Comparison of ENCODE assay signal across 16 cellular contexts in genomic region chr17:29757788-29758187, GRCh38.
DNase-seq lines count a peak whose midpoint lies in the region; ATAC-seq and TF ChIP-seq lines count a peak whose summit lies in the region.
"Had no signal": no experiment of that assay in that cellular context is flagged by ENCODE, and none has a peak within 500 bp of the region (broad histone marks: within the 10 kb centered on the region; RNA-seq: fewer than 3 reads in every experiment).

No MANE protein-coding gene starts in this region.

- peak overlapping the region; percentile 15 for H3K27ac ChIP-seq in right cardiac atrium (ENCODE audit: low read length)
- peak overlapping the region in 1 of 2 donors; percentile 4 for H3K27ac ChIP-seq in right atrium auricular region
- H3K27ac ChIP-seq in SU-DHL-6 (ENCODE audit: low read depth, low read length) = peak overlapping the region; percentile 34
- H3K27ac ChIP-seq: gastroesophageal sphincter, SK-N-MC, testis had no signal

- in situ Hi-C loops in HAP-1 (cut with MboI; ENCODE audit: low sequenced_read_pairs) = no loop called here

- H3K4me3 Mint-ChIP-seq in endothelial cell (ENCODE audit: unreplicated experiment) = peak overlapping the region; percentile 47
- H3K4me3 Mint-ChIP-seq: WTC11 had no signal

- TF ChIP-seq CTCF in right atrium auricular region (IDR thresholded peaks at IDR 0.05) = no peak
- TF ChIP-seq CTCF in SU-DHL-6 (IDR thresholded peaks at IDR 0.05; ENCODE audit: insufficient read depth, low read length, poor library complexity, severe bottlenecking) = no peak
- no peak for TF ChIP-seq CTCF in endothelial cell (IDR thresholded peaks at IDR 0.05; ENCODE audit: unreplicated experiment)

- H3K27me3 ChIP-seq in right cardiac atrium (ENCODE audit: control insufficient read depth, insufficient read depth) (no peaks in the 10 kb centered on the region), right atrium auricular region (no peaks in the 10 kb centered on the region), SU-DHL-6 (ENCODE audit: low read length) (no peaks in the 10 kb centered on the region), HAP-1 (ENCODE audit: low read depth) (no peaks in the 10 kb centered on the region)
- H3K27me3 ChIP-seq: gastroesophageal sphincter, testis had no signal

- H3K9me2 ChIP-seq in SU-DHL-6 (replicated peaks; ENCODE audit: insufficient read depth, low read length) = no peaks in the 10 kb centered on the region

- WGBS in right cardiac atrium = 88% methylated on average over 4 of the region's 4 CpGs

- ATAC-seq in right cardiac atrium = no peak
- ATAC-seq: gastroesophageal sphincter, WTC11 had no signal

- peaks cover 14% of the 10 kb centered on the region for H3K4me1 Mint-ChIP-seq in endothelial cell (ENCODE audit: unreplicated experiment)

- H3K27ac Mint-ChIP-seq in endothelial cell (ENCODE audit: unreplicated experiment) = no peak overlapping the region
- H3K27ac Mint-ChIP-seq: WTC11 had no signal

- H3K4me1 ChIP-seq in right cardiac atrium (ENCODE audit: control insufficient read depth, insufficient read depth, low read length) = peaks cover 1% of the 10 kb centered on the region
- H3K4me1 ChIP-seq in right atrium auricular region = peaks cover 0 to 23% of the 10 kb centered on the region in 2 donors
- H3K4me1 ChIP-seq in HAP-1 = peaks cover 5% of the 10 kb centered on the region

- no peaks in the 10 kb centered on the region for H3K9me3 Mint-ChIP-seq in endothelial cell (ENCODE audit: unreplicated experiment)
- H3K9me3 Mint-ChIP-seq: WTC11 had no signal

- H3K36me3 Mint-ChIP-seq in endothelial cell (ENCODE audit: low read depth, unreplicated experiment) = peaks cover 7% of the 10 kb centered on the region
- H3K36me3 Mint-ChIP-seq: WTC11 had no signal

- peaks cover 53% of the 10 kb centered on the region for H3K79me2 ChIP-seq in SU-DHL-6 (ENCODE audit: insufficient read depth, low read length)

- intact Hi-C loops in right cardiac atrium (cut with DNase I) = no loop called here

- H3K36me3 ChIP-seq in right atrium auricular region (peaks cover 7% of the 10 kb centered on the region), SU-DHL-6 (ENCODE audit: low read length) (peaks cover 6% of the 10 kb centered on the region; the same call in 1 of the 2 replicates), HAP-1 (replicated peaks) (no peaks in the 10 kb centered on the region)

- H3F3A ChIP-seq in SU-DHL-6 (ENCODE audit: insufficient read depth) = peaks cover 35% of the 10 kb centered on the region

- peak overlapping the region; percentile 90 for H3K4me2 ChIP-seq in SU-DHL-6 (ENCODE audit: low read depth, low read length, poor library complexity, severe bottlenecking)

- H3K9me3 ChIP-seq in right cardiac atrium (ENCODE audit: control insufficient read depth, low read length) (no peaks in the 10 kb centered on the region), right atrium auricular region (no peaks in the 10 kb centered on the region), SU-DHL-6 (ENCODE audit: insufficient read depth, low read length) (no peaks in the 10 kb centered on the region), HAP-1 (no peaks in the 10 kb centered on the region)
- H3K9me3 ChIP-seq: gastroesophageal sphincter, testis had no signal

- H4K20me1 ChIP-seq in SU-DHL-6 (ENCODE audit: low read depth, low read length) = 0 out of 2 replicates have a peak, but pooled peaks cover 3% of the 10 kb centered on the region

- DNase-seq in right cardiac atrium = no peak
- DNase-seq in right atrium auricular region (ENCODE audit: low spot score) = no peak
- DNase-seq in endothelial cell (ENCODE audit: low spot score) = no peak
- DNase-seq in HAP-1 (ENCODE audit: low spot score in 2 of 2) = no peak
- DNase-seq in NCI-H146 treated with DMSO at 0.1 percent for 48 hours (lab: John Stamatoyannopoulos, UW; ENCODE audit: unreplicated experiment) = no peak
- DNase-seq in NCI-H510A treated with DMSO at 0.1 percent for 48 hours (lab: John Stamatoyannopoulos, UW) = no peak
- DNase-seq in AG08395 (ENCODE audit: low spot score) = no peak
- DNase-seq: activated effector memory CD4-positive, alpha-beta T cell treated with Interleukin-2 at 50 U/mL for 16 hours; EL; mesenchymal stem cell; NCI-H1048; testis had no signal

- peaks cover 9% of the 10 kb centered on the region for H3K27me3 Mint-ChIP-seq in endothelial cell (ENCODE audit: unreplicated experiment)

- peak overlapping the region; percentile 3 for H3K9ac ChIP-seq in SU-DHL-6 (ENCODE audit: low read length)

- H2AFZ ChIP-seq in SU-DHL-6 (ENCODE audit: low read depth, low read length, severe bottlenecking) = no peak overlapping the region

- H3K4me3 ChIP-seq in right cardiac atrium (ENCODE audit: low read length) (no peak overlapping the region), right atrium auricular region (no peak overlapping the region), SU-DHL-6 (ENCODE audit: insufficient read depth, low read length, poor library complexity, severe bottlenecking) (no peak overlapping the region), HAP-1 (no peak overlapping the region)
- H3K4me3 ChIP-seq: SK-N-MC, testis had no signal
